10 cellular contexts compared by ENCODE assay signal in the genomic region with DNA sequence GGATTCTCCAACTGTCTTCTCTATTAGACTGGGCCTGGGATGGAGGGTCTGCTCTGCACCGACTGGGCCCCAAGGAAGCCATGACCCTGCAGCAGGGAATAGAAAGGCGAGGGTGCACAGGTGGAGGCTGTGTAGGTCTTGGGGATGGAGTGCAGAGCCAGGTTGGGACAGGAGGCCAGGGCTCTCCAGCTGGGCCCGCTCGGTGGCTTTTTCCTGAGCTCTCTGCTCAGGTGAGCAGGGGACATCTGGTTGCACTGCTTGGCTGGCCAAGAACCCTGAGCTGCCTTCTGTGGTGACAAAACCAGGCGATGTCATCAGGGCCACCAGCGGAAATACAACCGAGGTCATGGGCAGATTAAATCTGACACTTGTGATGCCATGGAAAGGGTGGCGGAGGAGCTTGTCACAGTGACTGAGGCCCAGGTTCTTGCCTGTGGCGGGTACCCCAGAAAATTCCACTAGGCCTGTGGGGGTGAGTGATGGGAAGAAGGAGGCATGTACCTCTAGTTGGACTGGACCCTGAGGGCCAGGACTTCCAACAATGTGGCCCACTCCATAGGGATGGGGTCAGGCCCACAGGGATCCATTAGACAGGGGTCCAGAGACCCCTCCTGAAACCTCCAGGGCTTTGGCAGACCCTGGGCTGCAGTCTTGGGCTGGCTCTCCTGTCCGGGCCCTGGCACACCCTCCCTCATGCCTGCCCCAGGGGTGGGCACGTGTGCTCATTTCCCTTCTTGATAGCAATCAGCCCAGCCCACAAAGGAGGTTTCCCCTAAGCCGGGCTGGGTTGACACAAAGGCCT. TPM values are rescaled to one million over a fixed set of nuclear protein-coding genes. Genes with fewer than 3 reads are reported as not detected.
A peak's percentile ranks its signal among the peaks of the same experiment; 100 is the strongest.
DNase-seq lines count a peak whose midpoint lies in the region; ATAC-seq lines count a peak whose summit lies in the region.
"Had no signal": no experiment of that assay in that cellular context is flagged by ENCODE, and none has a peak within 500 bp of the region (broad histone marks: within the 10 kb centered on the region; RNA-seq: fewer than 3 reads in every experiment).

No MANE protein-coding gene starts in this region.

- no peaks in the 10 kb centered on the region for H3K36me3 Mint-ChIP-seq in T-helper 17 cell (ENCODE audit: low read depth)

- DNase-seq in D341Med (ENCODE audit: low spot score) (peak; percentile 19), T-helper 17 cell (peak; percentile 26 to 46 (median 35)), mucosa of gallbladder (ENCODE audit: low spot score) (peak; percentile 15), DMS114 treated with DMSO at 0.1 percent for 48 hours (lab: John Stamatoyannopoulos, UW; ENCODE audit: unreplicated experiment) (no peak), foreskin melanocyte (no peak), amniotic stem cell (lab: John Stamatoyannopoulos, UW) (no peak)
- DNase-seq in activated gamma-delta T cell treated with anti-CD3 and anti-CD28 coated beads, Interleukin-2, amount 50 U/mL, for 16 hours (ENCODE audit: low read depth): peak; percentile 43

- H3K4me1 Mint-ChIP-seq in T-helper 17 cell: peaks cover 63% of the 10 kb centered on the region

- ATAC-seq in T-helper 17 cell: peak; percentile 86
- ATAC-seq in GM18868 (IDR thresholded peaks at IDR 0.05; ENCODE audit: unreplicated experiment): no peak
- ATAC-seq: sciatic nerve had no signal

- peak overlapping the region; percentile 77 for H3K4me3 Mint-ChIP-seq in T-helper 17 cell
- H3K4me3 Mint-ChIP-seq: dendritic cell treated with granulocyte-macrophage colony-stimulating factor and Interleukin-4, amounts not matched to agents 40 ng/mL and 50 ng/mL, for 4 days had no signal

- H3K9me3 ChIP-seq in T-helper 17 cell (ENCODE audit: control insufficient read depth, low read length, poor library complexity, severe bottlenecking): no peaks in the 10 kb centered on the region

- H3K27me3 Mint-ChIP-seq in T-helper 17 cell: peaks cover 9% of the 10 kb centered on the region

- H3K27ac Mint-ChIP-seq in T-helper 17 cell: peak overlapping the region; percentile 92
- H3K27ac Mint-ChIP-seq: dendritic cell treated with granulocyte-macrophage colony-stimulating factor and Interleukin-4, amounts not matched to agents 40 ng/mL and 50 ng/mL, for 4 days had no signal

RNA-seq across cellular contexts. Expression of gene IL3, which starts 4.4 kb away (rescaled TPM):
- total RNA-seq in T-helper 17 cell (not detected), mucosa of gallbladder (not detected)
- total RNA-seq: sciatic nerve had no signal

RNA-seq across cellular contexts. Expression of gene CSF2, which starts 17.6 kb away (rescaled TPM):
- not detected for total RNA-seq in T-helper 17 cell
- total RNA-seq in mucosa of gallbladder: not detected
- total RNA-seq: sciatic nerve had no signal

RNA-seq across cellular contexts. Expression of gene ACSL6, which starts 44.6 kb away (rescaled TPM):
- total RNA-seq in T-helper 17 cell: 10 to 100 TPM; 18.0 to 22.2 TPM
- total RNA-seq in mucosa of gallbladder: 1.5 TPM

Comparison
In these comparisons a context has a peak if more than half of its experiments do, and no peak if none do; other contexts are left out.
1. DNase-seq: peak in D341Med (single experiment), T-helper 17 cell (3 of 3), activated gamma-delta T cell treated with anti-CD3 and anti-CD28 coated beads, Interleukin-2, amount 50 U/mL, for 16 hours (single experiment) and mucosa of gallbladder (single experiment); none in DMS114 treated with DMSO at 0.1 percent for 48 hours (single experiment), foreskin melanocyte (single experiment) and amniotic stem cell (single experiment).